ENCODE assay signal across 18 cellular contexts in the genomic region with DNA sequence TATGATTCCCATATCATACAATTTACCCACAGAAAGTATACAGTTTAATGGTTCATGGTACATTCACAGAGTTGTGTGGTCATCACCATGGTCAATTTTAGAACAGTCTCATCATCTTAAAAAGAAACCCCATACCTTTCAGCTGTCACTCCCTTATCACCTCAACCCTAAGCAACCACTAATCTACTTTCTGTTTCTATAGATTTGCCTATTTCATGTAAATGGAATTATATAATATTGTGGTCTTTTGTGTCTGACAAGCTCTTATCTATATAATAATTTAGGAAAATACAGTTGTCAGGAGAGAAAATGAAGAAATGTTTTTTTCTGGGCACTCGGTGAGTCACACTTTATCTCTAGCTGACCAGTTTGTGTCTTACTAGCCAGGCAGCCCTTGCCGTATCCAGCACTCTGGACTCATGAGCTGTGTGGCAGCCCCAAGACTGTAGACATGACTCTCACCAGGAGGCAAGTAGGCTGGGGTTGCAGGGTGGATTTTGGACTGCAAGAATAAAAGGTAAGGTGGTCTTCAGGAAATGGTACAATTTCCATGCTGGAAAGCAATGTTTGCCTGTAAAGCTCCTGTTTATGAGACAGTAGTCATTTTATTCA.
DNase-seq lines count a peak whose midpoint lies in the region; ATAC-seq and TF ChIP-seq lines count a peak whose summit lies in the region.
"Had no signal": no experiment of that assay in that cellular context is flagged by ENCODE, and none has a peak within 500 bp of the region (broad histone marks: within the 10 kb centered on the region; RNA-seq: fewer than 3 reads in every experiment).

No MANE protein-coding gene starts in this region.

- H3K9me3 ChIP-seq in left ventricle myocardium inferior (replicated peaks) = no peaks in the 10 kb centered on the region
- H3K9me3 ChIP-seq in adipocyte (ENCODE audit: control insufficient read depth, low read length) = no peaks in the 10 kb centered on the region
- H3K9me3 ChIP-seq in stomach = no peaks in the 10 kb centered on the region
- H3K9me3 ChIP-seq: colonic mucosa, upper lobe of left lung had no signal

- H3K27ac ChIP-seq in left ventricle myocardium inferior (replicated peaks) (no peak overlapping the region), stomach (peak overlapping the region in 1 of 5 donors; percentile 11)
- H3K27ac ChIP-seq: colonic mucosa, upper lobe of left lung had no signal

- no peak for TF ChIP-seq POLR2A in stomach (IDR thresholded peaks at IDR 0.05)

- H3K36me3 ChIP-seq in left ventricle myocardium inferior (no peaks in the 10 kb centered on the region), adipocyte (ENCODE audit: control insufficient read depth, insufficient read depth, low read length, severe bottlenecking) (no peaks in the 10 kb centered on the region), stomach (no peaks in the 10 kb centered on the region)
- H3K36me3 ChIP-seq: colonic mucosa, upper lobe of left lung had no signal

- no peak for TF ChIP-seq CTCF in left ventricle myocardium inferior (IDR thresholded peaks at IDR 0.05; ENCODE audit: borderline replicate concordance)
- TF ChIP-seq CTCF in stomach (IDR thresholded peaks at IDR 0.05) = no peak

- H3K9ac ChIP-seq in adipocyte (ENCODE audit: low read length) = no peak overlapping the region

- ATAC-seq in Right ventricle myocardium inferior (peak; percentile 46), left cardiac atrium (peak; percentile 64 to 95), GM18498 (IDR thresholded peaks at IDR 0.05; ENCODE audit: unreplicated experiment) (no peak)

- intact Hi-C loops in Right ventricle myocardium inferior (cut with DNase I) (loop anchor here (5.0 kb wide), 1 partner anchor 232 kb away; the partner anchor contains the start of gene THRB), left ventricle myocardium inferior (cut with micrococcal nuclease) (loop anchor here (10.0 kb wide), 1 partner anchor 235 kb away; the partner anchor contains the start of gene THRB), left cardiac atrium (cut with DNase I) (loop anchor here (5.0 to 10.0 kb wide), 5 partner anchors 235 to 425 kb away; partner anchors contain the start of gene THRB (in 1 of the 2)), stomach (cut with DNase I; ENCODE audit: low total_unique reads) (no loop called here), head of caudate nucleus (cut with DNase I) (no loop called here)

- TF ChIP-seq EP300 in stomach (IDR thresholded peaks at IDR 0.05) = no peak

- H3K4me3 ChIP-seq in left ventricle myocardium inferior (no peak overlapping the region), adipocyte (ENCODE audit: low read length) (no peak overlapping the region), stomach (no peak overlapping the region)
- H3K4me3 ChIP-seq: colonic mucosa, upper lobe of left lung had no signal

- peaks cover 40% of the 10 kb centered on the region for H3K4me1 ChIP-seq in left ventricle myocardium inferior
- H3K4me1 ChIP-seq in adipocyte (ENCODE audit: control insufficient read depth, insufficient read depth, low read length) = peaks cover 7% of the 10 kb centered on the region
- peaks cover 0 to 35% (median 15%) of the 10 kb centered on the region in 4 donors for H3K4me1 ChIP-seq in stomach
- H3K4me1 ChIP-seq: colonic mucosa had no signal

- DNase-seq in Right ventricle myocardium inferior (ENCODE audit: missing footprints) (no peak), left ventricle myocardium inferior (no peak), adipocyte (ENCODE audit: low read depth) (peak; percentile 50), left cardiac atrium (peak; percentile 37), stomach (peak; percentile 36), HuH-7 (ENCODE audit: low spot score) (no peak), head of caudate nucleus (no peak)
- DNase-seq: 8988T; activated naive CD4-positive, alpha-beta T cell treated with anti-CD3 and anti-CD28 coated beads, Interleukin-2, amount 50 U/mL, for 16 hours; colonic mucosa; COR-L47; foreskin melanocyte; kidney glomerular epithelial cell; NCI-H1436; NCI-H526; SHP77; upper lobe of left lung had no signal

- 35 to 58% (median 51%) methylated on average over 2 of the region's 2 CpGs for WGBS in stomach, 5 donors

- H3K27me3 ChIP-seq in left ventricle myocardium inferior (ENCODE audit: low read depth) (no peaks in the 10 kb centered on the region), adipocyte (replicated peaks; ENCODE audit: control insufficient read depth, insufficient read depth, low read length) (no peaks in the 10 kb centered on the region), stomach (no peaks in the 10 kb centered on the region)
- H3K27me3 ChIP-seq: colonic mucosa, upper lobe of left lung had no signal

Comparison
In these comparisons a context has a peak if more than half of its experiments do, and no peak if none do; other contexts are left out.
1. DNase-seq: peak in adipocyte (single experiment), left cardiac atrium (single experiment) and stomach (single experiment); none in Right ventricle myocardium inferior (single experiment), left ventricle myocardium inferior (single experiment), HuH-7 (single experiment) and head of caudate nucleus (0 of 42).
2. intact Hi-C loops: an anchor here in Right ventricle myocardium inferior (5.0 kb wide), left ventricle myocardium inferior (10.0 kb wide) and left cardiac atrium (5.0 to 10.0 kb wide); none called in stomach and head of caudate nucleus.